ENCODE assay signal across 8 cellular contexts in the genomic region with DNA sequence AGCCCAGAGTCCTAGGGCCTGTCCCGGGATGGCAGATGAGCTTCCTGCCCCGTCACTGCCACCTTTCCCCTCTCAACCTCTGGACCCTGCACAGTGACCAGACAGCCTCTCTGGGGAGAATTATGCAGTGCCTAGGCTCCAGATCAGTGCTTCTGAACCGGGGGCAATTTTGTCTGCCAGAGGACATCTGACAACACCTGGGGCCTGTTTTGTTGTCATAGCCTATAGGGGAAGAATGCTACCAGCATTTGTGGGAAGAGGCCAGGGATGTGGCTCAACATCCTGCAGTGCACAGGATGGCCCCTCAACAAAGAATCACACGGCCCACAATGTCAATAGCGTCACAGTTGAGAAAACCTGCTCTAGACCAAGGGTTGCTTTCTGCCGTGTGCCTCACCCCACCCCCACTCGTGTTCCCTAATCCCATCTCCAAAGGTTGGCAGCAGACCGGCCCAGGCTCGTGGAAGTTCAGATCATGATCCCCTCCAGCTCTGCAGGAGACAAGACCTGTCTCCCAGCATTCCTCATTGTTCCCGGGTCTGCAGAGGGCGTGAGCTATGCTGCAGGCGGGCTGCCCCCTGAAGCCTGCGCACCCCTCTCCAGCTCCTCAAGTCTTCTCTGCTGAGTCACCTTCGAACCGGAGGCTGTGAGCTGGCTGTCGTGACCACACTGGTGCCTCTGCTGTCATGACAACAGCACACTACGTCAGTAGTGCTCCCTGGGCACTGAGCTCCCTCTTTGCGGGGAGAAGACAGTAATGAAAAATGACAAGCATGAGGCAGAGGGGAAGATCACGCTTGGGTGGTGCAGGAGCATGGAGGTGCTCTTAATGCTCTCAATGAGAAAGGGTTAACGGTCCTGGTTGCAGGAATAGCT. TPM values are rescaled to one million over a fixed set of nuclear protein-coding genes. Genes with fewer than 3 reads are reported as not detected.
DNase-seq lines count a peak whose midpoint lies in the region; ATAC-seq and TF ChIP-seq lines count a peak whose summit lies in the region.

No MANE protein-coding gene starts in this region.

- peaks cover 42% of the 10 kb centered on the region for H3K4me1 ChIP-seq in CD8-positive, alpha-beta memory T cell (ENCODE audit: insufficient read depth, low read length)
- H3K4me1 ChIP-seq in OCI-LY1 (ENCODE audit: insufficient read depth, low read length, severe bottlenecking) (peaks cover 40% of the 10 kb centered on the region), mucosa of rectum (ENCODE audit: control insufficient read depth in 2 of 2, insufficient read depth in 2 of 2, low read length in 2 of 2) (peaks cover 32 to 41% of the 10 kb centered on the region in 2 donors)

- H3K27me3 Mint-ChIP-seq in CD8-positive, alpha-beta memory T cell = peaks cover 0 to 5% of the 10 kb centered on the region in 2 donors
- H3K27me3 Mint-ChIP-seq in HFFc6 (ENCODE audit: insufficient read depth) = peaks cover 45% of the 10 kb centered on the region

- no peaks in the 10 kb centered on the region for H4K20me1 ChIP-seq in OCI-LY1 (ENCODE audit: insufficient read depth, low read length)

- peak overlapping the region; percentile 91 to 99 (median 98) for H3K27ac Mint-ChIP-seq in CD8-positive, alpha-beta memory T cell
- peak overlapping the region; percentile 100 for H3K27ac Mint-ChIP-seq in HFFc6

- no peak for TF ChIP-seq CTCF in HFFc6 (IDR thresholded peaks at IDR 0.05)
- TF ChIP-seq CTCF in OCI-LY1 (IDR thresholded peaks at IDR 0.05; ENCODE audit: low read length) = no peak

- CTCF ChIA-PET in CD8-positive, alpha-beta memory T cell (lab: Charles Lee) = interaction anchor here (0.7 to 1.5 kb wide), 11 partner anchors 17 to 359 kb away, joined by 3 to 9 read pairs (median 4); partner anchors contain the start of genes IFFO1 and VAMP1

- no peaks in the 10 kb centered on the region for H3K9me3 Mint-ChIP-seq in CD8-positive, alpha-beta memory T cell
- peaks cover 22% of the 10 kb centered on the region for H3K9me3 Mint-ChIP-seq in HFFc6

- H3K36me3 ChIP-seq in CD8-positive, alpha-beta memory T cell (ENCODE audit: insufficient read depth, low read length) = peaks cover 40% of the 10 kb centered on the region
- H3K36me3 ChIP-seq in OCI-LY1 (ENCODE audit: insufficient read depth, low read length) (peaks cover 81% of the 10 kb centered on the region), mucosa of rectum (ENCODE audit: control insufficient read depth in 2 of 2, insufficient read depth in 2 of 2, low read length in 2 of 2) (peaks cover 40 to 51% of the 10 kb centered on the region in 2 donors)

- peaks cover 0 to 80% (median 21%) of the 10 kb centered on the region in 3 donors for H3K36me3 Mint-ChIP-seq in CD8-positive, alpha-beta memory T cell
- H3K36me3 Mint-ChIP-seq in HFFc6 (ENCODE audit: low read depth) = peaks cover 65% of the 10 kb centered on the region

- no peaks in the 10 kb centered on the region for H3K9me2 ChIP-seq in OCI-LY1 (ENCODE audit: low read depth, low read length)

- H3K4me1 Mint-ChIP-seq in CD8-positive, alpha-beta memory T cell = peaks cover 40 to 49% (median 41%) of the 10 kb centered on the region in 3 donors
- peaks cover 49% of the 10 kb centered on the region for H3K4me1 Mint-ChIP-seq in HFFc6 (ENCODE audit: low read depth)

- H3K9me3 ChIP-seq in CD8-positive, alpha-beta memory T cell (ENCODE audit: low read length) = no peaks in the 10 kb centered on the region
- no peaks in the 10 kb centered on the region for H3K9me3 ChIP-seq in OCI-LY1 (ENCODE audit: low read length)
- no peaks in the 10 kb centered on the region for H3K9me3 ChIP-seq in mucosa of rectum (ENCODE audit: control insufficient read depth in 2 of 2, low read length in 2 of 2)

- POLR2A ChIA-PET in CD8-positive, alpha-beta memory T cell (lab: Charles Lee) = interaction anchor here (0.6 to 1.5 kb wide), 7 partner anchors 37 to 157 kb away, joined by 3 to 6 read pairs (median 5); partner anchors contain the start of genes MRPL51, TAPBPL and ZNF384

- H3K9ac ChIP-seq in OCI-LY1 (ENCODE audit: low read length) (peak overlapping the region; percentile 92), mucosa of rectum (ENCODE audit: low read depth in 1 of 2, low read length in 2 of 2) (peak overlapping the region; percentile 56 to 94)

- H2AFZ ChIP-seq in OCI-LY1 (ENCODE audit: low read length) = no peak overlapping the region

- H3F3A ChIP-seq in OCI-LY1 (ENCODE audit: insufficient read depth, low read length) = no peaks in the 10 kb centered on the region; the same call in 1 of the 2 replicates

- H3K79me2 ChIP-seq in OCI-LY1 (ENCODE audit: insufficient read depth, low read length) = peaks cover 17% of the 10 kb centered on the region

- H3K4me3 ChIP-seq in CD8-positive, alpha-beta memory T cell (ENCODE audit: low read length) = peak overlapping the region; percentile 92
- peak overlapping the region; percentile 98 for H3K4me3 ChIP-seq in OCI-LY1 (ENCODE audit: low read depth, low read length, poor library complexity, severe bottlenecking)
- H3K4me3 ChIP-seq in mucosa of rectum (ENCODE audit: low read length in 2 of 2) = peak overlapping the region; percentile 93 to 94

- no peaks in the 10 kb centered on the region for H3K27me3 ChIP-seq in CD8-positive, alpha-beta memory T cell (ENCODE audit: insufficient read depth, low read length, poor library complexity, severe bottlenecking)
- H3K27me3 ChIP-seq in OCI-LY1 (ENCODE audit: insufficient read depth, low read length) = no peaks in the 10 kb centered on the region
- H3K27me3 ChIP-seq in mucosa of rectum (ENCODE audit: control insufficient read depth in 2 of 2, insufficient read depth in 2 of 2, low read length in 2 of 2) = no peaks in the 10 kb centered on the region

- peak; percentile 75 to 96 (median 78) for DNase-seq in CD8-positive, alpha-beta memory T cell
- DNase-seq in HFFc6 = peak; percentile 99
- DNase-seq in activated CD8-positive, alpha-beta memory T cell treated with anti-CD3 and anti-CD28 coated beads, Interleukin-2, amount 50 U/mL, for 48 hours = peak; percentile 89
- DNase-seq in epidermal melanocyte (ENCODE audit: insufficient read length, low spot score) = peak; percentile 42
- DNase-seq in stimulated activated CD8-positive, alpha-beta memory T cell treated with anti-CD3 and anti-CD28 coated beads, Interleukin-2, amount 100 ng/mL, for 48 hours (ENCODE audit: low read depth in 2 of 2) = peak; percentile 70 to 76

- no peak for ATAC-seq in GM21528 (IDR thresholded peaks at IDR 0.05; ENCODE audit: low FRiP score, unreplicated experiment)

- peak overlapping the region; percentile 95 for H3K27ac ChIP-seq in CD8-positive, alpha-beta memory T cell (ENCODE audit: low read depth, low read length)
- H3K27ac ChIP-seq in OCI-LY1 (ENCODE audit: low read depth, low read length, poor library complexity, severe bottlenecking) (peak overlapping the region; percentile 85), mucosa of rectum (ENCODE audit: low read depth in 2 of 2, low read length in 2 of 2) (peak overlapping the region; percentile 94 to 98)

- peak overlapping the region; percentile 71 to 97 (median 93) for H3K4me3 Mint-ChIP-seq in CD8-positive, alpha-beta memory T cell
- H3K4me3 Mint-ChIP-seq in HFFc6 = peak overlapping the region; percentile 95

- H3K4me2 ChIP-seq in OCI-LY1 (ENCODE audit: low read length) = peak overlapping the region; percentile 88

RNA-seq across cellular contexts. Expression of gene GAPDH, which starts 2.0 kb away (rescaled TPM):
- 1,000 to 10,000 TPM; 7,182 to 7,238 TPM for total RNA-seq in CD8-positive, alpha-beta memory T cell
- 1,770 TPM for polyA plus RNA-seq in CD8-positive, alpha-beta memory T cell
- 1,000 to 10,000 TPM; 6,263 to 7,539 (median 6,900) TPM for total RNA-seq in HFFc6 (2021; fragmentation: NEBNext Ultra II Directional; extraction: Animal tissue kit (Norgen Biotek cat#: 25700))

RNA-seq across cellular contexts. Expression of gene IFFO1, which starts 23.6 kb away (rescaled TPM):
- 10 to 100 TPM; 14.2 to 15.1 TPM for total RNA-seq in CD8-positive, alpha-beta memory T cell
- polyA plus RNA-seq in CD8-positive, alpha-beta memory T cell = 12.2 TPM
- total RNA-seq in HFFc6 (2021; fragmentation: NEBNext Ultra II Directional; extraction: Animal tissue kit (Norgen Biotek cat#: 25700)) = 10 to 100 TPM; 25.9 to 35.6 (median 29.2) TPM

RNA-seq across cellular contexts. Expression of gene NOP2, which starts 35.8 kb away (rescaled TPM):
- total RNA-seq in CD8-positive, alpha-beta memory T cell = 100 to 1,000 TPM; 170 to 172 TPM
- 34.0 TPM for polyA plus RNA-seq in CD8-positive, alpha-beta memory T cell
- 10 to 100 TPM; 39.5 to 60.5 (median 42.6) TPM for total RNA-seq in HFFc6 (2021; fragmentation: NEBNext Ultra II Directional; extraction: Animal tissue kit (Norgen Biotek cat#: 25700))

RNA-seq across cellular contexts. Expression of gene NCAPD2, which starts 38.4 kb away (rescaled TPM):
- 10 to 100 TPM; 96.5 to 97.5 TPM for total RNA-seq in CD8-positive, alpha-beta memory T cell
- 29.8 TPM for polyA plus RNA-seq in CD8-positive, alpha-beta memory T cell
- total RNA-seq in HFFc6 (2021; fragmentation: NEBNext Ultra II Directional; extraction: Animal tissue kit (Norgen Biotek cat#: 25700)) = 10 to 100 TPM; 42.2 to 75.9 (median 65.4) TPM

RNA-seq across cellular contexts. Expression of gene MRPL51, which starts 39.2 kb away (rescaled TPM):
- total RNA-seq in CD8-positive, alpha-beta memory T cell = 100 to 1,000 TPM; 317 to 327 TPM
- 222 TPM for polyA plus RNA-seq in CD8-positive, alpha-beta memory T cell
- total RNA-seq in HFFc6 (2021; fragmentation: NEBNext Ultra II Directional; extraction: Animal tissue kit (Norgen Biotek cat#: 25700)) = 100 to 1,000 TPM; 227 to 290 (median 257) TPM

Comparison
In these comparisons a context has a peak if more than half of its experiments do, and no peak if none do; other contexts are left out.
1. DNase-seq: peak in every context shown above with its lines; median percentile 99 in HFFc6; 89 in activated CD8-positive, alpha-beta memory T cell treated with anti-CD3 and anti-CD28 coated beads, Interleukin-2, amount 50 U/mL, for 48 hours; 78 in CD8-positive, alpha-beta memory T cell; 73 in stimulated activated CD8-positive, alpha-beta memory T cell treated with anti-CD3 and anti-CD28 coated beads, Interleukin-2, amount 100 ng/mL, for 48 hours; 42 in epidermal melanocyte.